Comparison of ENCODE assay signal across 9 cellular contexts in the genomic region with DNA sequence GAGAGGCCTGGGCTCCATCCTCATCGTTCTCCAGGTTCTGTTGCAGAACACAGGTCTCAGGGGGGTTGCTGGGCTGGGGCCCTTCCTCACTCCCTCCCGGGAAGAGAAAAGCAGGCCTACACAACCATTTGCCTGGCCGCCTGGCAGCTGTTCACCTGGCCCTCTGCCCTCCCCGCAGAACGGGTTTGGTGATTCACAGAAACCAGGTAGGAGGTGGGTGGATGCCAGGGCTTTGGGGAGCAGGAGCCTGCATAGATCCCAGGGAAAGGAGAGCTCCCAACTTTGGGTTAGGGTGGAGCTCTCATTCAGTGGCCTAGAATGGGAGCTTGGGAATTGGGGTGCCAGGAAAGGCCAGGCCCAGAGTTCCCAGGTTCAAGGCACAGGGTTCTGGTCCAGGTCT. TPM values are rescaled to one million over a fixed set of nuclear protein-coding genes. Genes with fewer than 3 reads are reported as not detected.
DNase-seq lines count a peak whose midpoint lies in the region; ATAC-seq and TF ChIP-seq lines count a peak whose summit lies in the region.
"Had no signal": no experiment of that assay in that cellular context is flagged by ENCODE, and none has a peak within 500 bp of the region (broad histone marks: within the 10 kb centered on the region; RNA-seq: fewer than 3 reads in every experiment).

No MANE protein-coding gene starts in this region.

- peak overlapping the region; percentile 75 for H2BK5ac ChIP-seq in neuronal stem cell (ENCODE audit: low read length)

- peak overlapping the region; percentile 63 for H3K9ac ChIP-seq in neuronal stem cell (ENCODE audit: low read depth, low read length, poor library complexity)

- peak overlapping the region; percentile 85 for H2BK15ac ChIP-seq in neuronal stem cell (ENCODE audit: low read length)

- H3K4me3 ChIP-seq in SJCRH30 (peak overlapping the region; percentile 90), neuronal stem cell (ENCODE audit: low read length in 2 of 2) (peak overlapping the region; percentile 88 to 92)

- peak overlapping the region; percentile 73 for H3K23ac ChIP-seq in neuronal stem cell (ENCODE audit: low read depth, low read length, poor library complexity)

- H3K4me1 ChIP-seq in SJCRH30 (no peaks in the 10 kb centered on the region), neuronal stem cell (ENCODE audit: control insufficient read depth in 2 of 2, insufficient read depth in 1 of 2, low read depth in 1 of 2, low read length in 2 of 2) (peaks cover 11 to 18% of the 10 kb centered on the region in 2 donors)

- no peak overlapping the region for H4K91ac ChIP-seq in neuronal stem cell (ENCODE audit: low read depth, low read length, poor library complexity)

- no peak for TF ChIP-seq CTCF in GM10266 (IDR thresholded peaks at IDR 0.05; ENCODE audit: control insufficient read depth, insufficient read depth, low read depth, missing control alignments)

- no peak overlapping the region for H3K4ac ChIP-seq in neuronal stem cell (ENCODE audit: low read length)

- no peak overlapping the region for H3K14ac ChIP-seq in neuronal stem cell (ENCODE audit: low read length)

- H2AFZ ChIP-seq in neuronal stem cell (ENCODE audit: low read length) = no peak overlapping the region

- ATAC-seq in HG02885 (IDR thresholded peaks at IDR 0.05; ENCODE audit: poor library complexity, unreplicated experiment) (no peak), GM18873 (IDR thresholded peaks at IDR 0.05; ENCODE audit: low FRiP score, unreplicated experiment) (no peak)

- H3K9me3 ChIP-seq in SJCRH30 (replicated peaks) (no peaks in the 10 kb centered on the region), neuronal stem cell (replicated peaks in 1 of 2; ENCODE audit: control insufficient read depth in 2 of 2, insufficient read depth in 1 of 2, low read depth in 1 of 2, low read length in 2 of 2) (peaks cover 0 to 1% of the 10 kb centered on the region in 2 donors)

- H2BK12ac ChIP-seq in neuronal stem cell (ENCODE audit: low read length) = no peak overlapping the region

- H3K36me3 ChIP-seq in SJCRH30 (no peaks in the 10 kb centered on the region), neuronal stem cell (replicated peaks in 1 of 2; ENCODE audit: control insufficient read depth in 2 of 2, insufficient read depth in 2 of 2, low read length in 2 of 2) (peaks cover 0 to 10% of the 10 kb centered on the region in 2 donors)

- H3K18ac ChIP-seq in neuronal stem cell (ENCODE audit: low read length) = no peak overlapping the region

- no CpG with 5 or more reads among the region's 5 CpGs for WGBS in neuronal stem cell (ENCODE audit: extremely low coverage in 2 of 2, insufficient read length in 2 of 2, insufficient replicate concordance in 1 of 2), 2 donors

- H4K8ac ChIP-seq in neuronal stem cell (ENCODE audit: low read depth, low read length) = no peak overlapping the region

- H3K79me1 ChIP-seq in neuronal stem cell (ENCODE audit: low read depth, low read length) = peaks cover 5% of the 10 kb centered on the region

- no peaks in the 10 kb centered on the region for H3K27me3 ChIP-seq in SJCRH30
- H3K27me3 ChIP-seq in neuronal stem cell (ENCODE audit: control insufficient read depth in 3 of 3, insufficient read depth in 3 of 3, low read depth in 1 of 3, low read length in 3 of 3) = peaks cover 0 to 2% (median 0%) of the 10 kb centered on the region in 3 experiments

- H2BK120ac ChIP-seq in neuronal stem cell (ENCODE audit: low read depth, low read length) = no peak overlapping the region

- H2AK5ac ChIP-seq in neuronal stem cell (ENCODE audit: low read depth, low read length) = peak overlapping the region; percentile 30

- H3K27ac ChIP-seq in SJCRH30 (no peak overlapping the region; the same call in 1 of the 2 replicates), epithelial cell of prostate (peak overlapping the region; percentile 87), neuronal stem cell (replicated peaks; ENCODE audit: low read length) (no peak overlapping the region)

- H3K4me2 ChIP-seq in neuronal stem cell (ENCODE audit: insufficient read depth, low read length, poor library complexity, severe bottlenecking) = peak overlapping the region; percentile 86

- DNase-seq in NCI-H510A treated with DMSO at 0.1 percent for 48 hours (lab: John Stamatoyannopoulos, UW) (peak; percentile 38), NCI-H510A (lab: John Stamatoyannopoulos, UW) (no peak), SJCRH30 (no peak), epithelial cell of prostate (ENCODE audit: low read depth, low spot score) (peak; percentile 60), neuronal stem cell (ENCODE audit: low spot score) (no peak), GM10266 (ENCODE audit: extremely low spot score) (no peak)

RNA-seq across cellular contexts. Expression of a gene that starts 1.0 kb away (rescaled TPM):
- total RNA-seq in SJCRH30 (2014; rRNA removed; shearing (Covaris generic)) = 7.6 TPM in 2 replicates
- polyA plus RNA-seq in neuronal stem cell (2013, experiment 1 of 2) = 76.5 TPM
- polyA plus RNA-seq in neuronal stem cell (2013, experiment 2 of 2) = 73.2 TPM

RNA-seq across cellular contexts. Expression of a gene that starts 12.9 kb away (rescaled TPM):
- 1.2 and 2.6 TPM in 2 replicates for total RNA-seq in SJCRH30 (2014; rRNA removed; shearing (Covaris generic))
- 0.01 TPM for polyA plus RNA-seq in neuronal stem cell (2013, experiment 1 of 2)
- polyA plus RNA-seq in neuronal stem cell (2013, experiment 2 of 2) = 0.04 TPM

RNA-seq across cellular contexts. Expression of a gene that starts 14.8 kb away (rescaled TPM):
- total RNA-seq in SJCRH30 (2014; rRNA removed; shearing (Covaris generic)) = 39.8 and 45.4 TPM in 2 replicates
- polyA plus RNA-seq in neuronal stem cell (2013, experiment 1 of 2) = 39.8 TPM
- polyA plus RNA-seq in neuronal stem cell (2013, experiment 2 of 2) = 38.5 TPM

RNA-seq across cellular contexts. Expression of a gene that starts 15.5 kb away (rescaled TPM):
- not detected in 2 replicates for total RNA-seq in SJCRH30 (2014; rRNA removed; shearing (Covaris generic))
- polyA plus RNA-seq in neuronal stem cell (2013, experiment 1 of 2) = not detected
- polyA plus RNA-seq in neuronal stem cell (2013, experiment 2 of 2) = not detected
- polyA plus RNA-seq: adipose tissue had no signal

RNA-seq across cellular contexts. Expression of a gene that starts 24.8 kb away (rescaled TPM):
- total RNA-seq in SJCRH30 (2014; rRNA removed; shearing (Covaris generic)) = 25.5 and 30.1 TPM in 2 replicates
- polyA plus RNA-seq in neuronal stem cell (2013, experiment 1 of 2) = 42.6 TPM
- 44.9 TPM for polyA plus RNA-seq in neuronal stem cell (2013, experiment 2 of 2)

Comparison
In these comparisons a context has a peak if more than half of its experiments do, and no peak if none do; other contexts are left out.
1. DNase-seq: peak in NCI-H510A treated with DMSO at 0.1 percent for 48 hours (single experiment) and epithelial cell of prostate (single experiment); none in NCI-H510A (single experiment), SJCRH30 (0 of 2), neuronal stem cell (single experiment) and GM10266 (single experiment).